Comparison of ENCODE assay signal across 1 cellular context in the genomic region with DNA sequence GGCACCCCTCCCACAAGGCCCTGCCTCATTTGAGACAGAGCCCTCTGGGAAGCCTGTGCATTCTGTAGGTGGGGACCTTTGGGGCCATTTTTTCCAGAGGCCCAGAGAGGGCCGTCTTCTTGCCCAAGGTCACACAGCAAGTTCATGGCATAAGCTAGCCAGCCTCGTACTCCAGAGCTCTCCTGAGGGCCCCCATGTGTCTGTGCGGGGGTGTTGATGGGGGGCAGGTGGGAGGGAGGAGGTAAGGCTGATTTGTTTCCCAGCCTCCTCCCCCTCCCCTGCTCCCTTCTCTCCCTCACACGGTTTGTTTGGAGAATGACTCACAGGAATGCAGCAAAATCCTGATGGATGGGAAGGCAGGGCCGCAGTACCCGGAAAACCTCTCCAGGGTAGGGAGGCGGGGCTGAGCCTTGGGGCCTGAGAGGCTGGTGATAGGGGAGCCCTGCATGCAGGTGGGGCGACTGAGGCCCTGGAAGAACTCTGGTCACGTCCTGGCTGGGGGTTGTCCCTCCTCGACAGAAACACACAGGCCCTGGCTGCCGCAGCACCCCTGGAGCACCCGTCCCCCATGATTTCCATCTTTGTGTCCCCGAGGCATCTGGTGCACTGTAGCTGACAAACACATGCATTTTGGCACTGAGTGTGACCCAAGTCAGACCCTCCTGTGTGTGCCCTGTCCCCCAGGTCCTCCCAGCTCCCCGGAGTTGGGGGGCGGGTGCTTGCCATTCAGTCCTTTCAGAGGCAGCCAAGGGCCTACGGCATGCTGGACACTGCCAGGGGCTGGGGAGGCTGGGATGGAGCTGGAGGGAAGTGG.
A peak's percentile ranks its signal among the peaks of the same experiment; 100 is the strongest.
TF ChIP-seq lines count a peak whose summit lies in the region.

No MANE protein-coding gene starts in this region.

TF ChIP-seq in HepG2, 621 proteins besides CTCF, POLR2A, EP300 and RAD21 (continued from another document and continues in another):
- TF ChIP-seq, protein P1, sequence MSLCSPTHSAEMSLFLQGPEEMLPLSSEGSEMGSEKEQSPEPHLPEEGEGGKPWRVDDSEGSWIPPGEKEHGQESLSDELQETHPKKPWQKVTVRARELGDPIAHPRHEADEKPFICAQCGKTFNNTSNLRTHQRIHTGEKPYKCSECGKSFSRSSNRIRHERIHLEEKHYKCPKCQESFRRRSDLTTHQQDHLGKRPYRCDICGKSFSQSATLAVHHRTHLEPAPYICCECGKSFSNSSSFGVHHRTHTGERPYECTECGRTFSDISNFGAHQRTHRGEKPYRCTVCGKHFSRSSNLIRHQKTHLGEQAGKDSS (CRISPR knock-in tag; IDR thresholded peaks at IDR 0.05; ENCODE audit: borderline replicate concordance, low read depth): 0 out of 2 replicates have a peak, but pooled peaks have one; percentile 30
- TF ChIP-seq GABPB1 (CRISPR knock-in tag; IDR thresholded peaks at IDR 0.05): peak; percentile 63
- peak; percentile 33; the same call in 1 of the 2 replicates for TF ChIP-seq DRAP1 (CRISPR knock-in tag; IDR thresholded peaks at IDR 0.05)
- 0 out of 2 replicates have a peak, but pooled peaks have one; percentile 31 for TF ChIP-seq HNRNPL (IDR thresholded peaks at IDR 0.05; ENCODE audit: low read depth, low read length)
- TF ChIP-seq ERF (CRISPR knock-in tag; IDR thresholded peaks at IDR 0.05): peak; percentile 76; the same call in 1 of the 2 replicates
- TF ChIP-seq, protein P2, sequence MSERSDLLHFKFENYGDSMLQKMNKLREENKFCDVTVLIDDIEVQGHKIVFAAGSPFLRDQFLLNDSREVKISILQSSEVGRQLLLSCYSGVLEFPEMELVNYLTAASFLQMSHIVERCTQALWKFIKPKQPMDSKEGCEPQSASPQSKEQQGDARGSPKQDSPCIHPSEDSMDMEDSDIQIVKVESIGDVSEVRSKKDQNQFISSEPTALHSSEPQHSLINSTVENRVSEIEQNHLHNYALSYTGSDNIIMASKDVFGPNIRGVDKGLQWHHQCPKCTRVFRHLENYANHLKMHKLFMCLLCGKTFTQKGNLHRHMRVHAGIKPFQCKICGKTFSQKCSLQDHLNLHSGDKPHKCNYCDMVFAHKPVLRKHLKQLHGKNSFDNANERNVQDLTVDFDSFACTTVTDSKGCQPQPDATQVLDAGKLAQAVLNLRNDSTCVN (CRISPR knock-in tag; IDR thresholded peaks at IDR 0.05; ENCODE audit: borderline replicate concordance): peak; percentile 56; the same call in 1 of the 2 replicates
- 0 out of 2 replicates have a peak, but pooled peaks have one; percentile 23 for TF ChIP-seq NFKBIZ (CRISPR knock-in tag; IDR thresholded peaks at IDR 0.05)
- TF ChIP-seq PRDM4 (CRISPR knock-in tag; IDR thresholded peaks at IDR 0.05; ENCODE audit: borderline replicate concordance): no peak
- 0 out of 2 replicates have a peak, but pooled peaks have one; percentile 36 for TF ChIP-seq TSC22D2 (CRISPR knock-in tag; IDR thresholded peaks at IDR 0.05; ENCODE audit: borderline replicate concordance)
- no peak for TF ChIP-seq ZC3H4 (CRISPR knock-in tag; IDR thresholded peaks at IDR 0.05; ENCODE audit: borderline replicate concordance)
- TF ChIP-seq TOPORS (CRISPR knock-in tag; IDR thresholded peaks at IDR 0.05): no peak
- TF ChIP-seq, protein P3, sequence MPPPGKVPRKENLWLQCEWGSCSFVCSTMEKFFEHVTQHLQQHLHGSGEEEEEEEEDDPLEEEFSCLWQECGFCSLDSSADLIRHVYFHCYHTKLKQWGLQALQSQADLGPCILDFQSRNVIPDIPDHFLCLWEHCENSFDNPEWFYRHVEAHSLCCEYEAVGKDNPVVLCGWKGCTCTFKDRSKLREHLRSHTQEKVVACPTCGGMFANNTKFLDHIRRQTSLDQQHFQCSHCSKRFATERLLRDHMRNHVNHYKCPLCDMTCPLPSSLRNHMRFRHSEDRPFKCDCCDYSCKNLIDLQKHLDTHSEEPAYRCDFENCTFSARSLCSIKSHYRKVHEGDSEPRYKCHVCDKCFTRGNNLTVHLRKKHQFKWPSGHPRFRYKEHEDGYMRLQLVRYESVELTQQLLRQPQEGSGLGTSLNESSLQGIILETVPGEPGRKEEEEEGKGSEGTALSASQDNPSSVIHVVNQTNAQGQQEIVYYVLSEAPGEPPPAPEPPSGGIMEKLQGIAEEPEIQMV (CRISPR knock-in tag; IDR thresholded peaks at IDR 0.05; ENCODE audit: low read depth): peak; percentile 68; the same call in 1 of the 2 replicates
- TF ChIP-seq ZNF792 (CRISPR knock-in tag; IDR thresholded peaks at IDR 0.05): peak; percentile 67; the same call in 1 of the 2 replicates
- 0 out of 2 replicates have a peak, but pooled peaks have one; percentile 14 for TF ChIP-seq SIX1 (CRISPR knock-in tag; IDR thresholded peaks at IDR 0.05; ENCODE audit: borderline replicate concordance)
- TF ChIP-seq, protein P4, sequence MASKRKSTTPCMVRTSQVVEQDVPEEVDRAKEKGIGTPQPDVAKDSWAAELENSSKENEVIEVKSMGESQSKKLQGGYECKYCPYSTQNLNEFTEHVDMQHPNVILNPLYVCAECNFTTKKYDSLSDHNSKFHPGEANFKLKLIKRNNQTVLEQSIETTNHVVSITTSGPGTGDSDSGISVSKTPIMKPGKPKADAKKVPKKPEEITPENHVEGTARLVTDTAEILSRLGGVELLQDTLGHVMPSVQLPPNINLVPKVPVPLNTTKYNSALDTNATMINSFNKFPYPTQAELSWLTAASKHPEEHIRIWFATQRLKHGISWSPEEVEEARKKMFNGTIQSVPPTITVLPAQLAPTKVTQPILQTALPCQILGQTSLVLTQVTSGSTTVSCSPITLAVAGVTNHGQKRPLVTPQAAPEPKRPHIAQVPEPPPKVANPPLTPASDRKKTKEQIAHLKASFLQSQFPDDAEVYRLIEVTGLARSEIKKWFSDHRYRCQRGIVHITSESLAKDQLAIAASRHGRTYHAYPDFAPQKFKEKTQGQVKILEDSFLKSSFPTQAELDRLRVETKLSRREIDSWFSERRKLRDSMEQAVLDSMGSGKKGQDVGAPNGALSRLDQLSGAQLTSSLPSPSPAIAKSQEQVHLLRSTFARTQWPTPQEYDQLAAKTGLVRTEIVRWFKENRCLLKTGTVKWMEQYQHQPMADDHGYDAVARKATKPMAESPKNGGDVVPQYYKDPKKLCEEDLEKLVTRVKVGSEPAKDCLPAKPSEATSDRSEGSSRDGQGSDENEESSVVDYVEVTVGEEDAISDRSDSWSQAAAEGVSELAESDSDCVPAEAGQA (IDR thresholded peaks at IDR 0.05; ENCODE audit: low read depth): no peak
- TF ChIP-seq, protein P4 (CRISPR knock-in tag; IDR thresholded peaks at IDR 0.05; ENCODE audit: borderline replicate concordance): no peak
- TF ChIP-seq ARNTL (CRISPR knock-in tag; IDR thresholded peaks at IDR 0.05): peak; percentile 41; the same call in 1 of the 2 replicates
- no peak for TF ChIP-seq ZNF557 (CRISPR knock-in tag; IDR thresholded peaks at IDR 0.05)
- TF ChIP-seq ZEB1 (IDR thresholded peaks at IDR 0.05; ENCODE audit: insufficient replicate concordance, low read depth): peak; percentile 70
- TF ChIP-seq NR2F6 (IDR thresholded peaks at IDR 0.05): no peak
- TF ChIP-seq NR2F6 (CRISPR knock-in tag; IDR thresholded peaks at IDR 0.05): 0 out of 2 replicates have a peak, but pooled peaks have one; percentile 73
- TF ChIP-seq, protein P5, sequence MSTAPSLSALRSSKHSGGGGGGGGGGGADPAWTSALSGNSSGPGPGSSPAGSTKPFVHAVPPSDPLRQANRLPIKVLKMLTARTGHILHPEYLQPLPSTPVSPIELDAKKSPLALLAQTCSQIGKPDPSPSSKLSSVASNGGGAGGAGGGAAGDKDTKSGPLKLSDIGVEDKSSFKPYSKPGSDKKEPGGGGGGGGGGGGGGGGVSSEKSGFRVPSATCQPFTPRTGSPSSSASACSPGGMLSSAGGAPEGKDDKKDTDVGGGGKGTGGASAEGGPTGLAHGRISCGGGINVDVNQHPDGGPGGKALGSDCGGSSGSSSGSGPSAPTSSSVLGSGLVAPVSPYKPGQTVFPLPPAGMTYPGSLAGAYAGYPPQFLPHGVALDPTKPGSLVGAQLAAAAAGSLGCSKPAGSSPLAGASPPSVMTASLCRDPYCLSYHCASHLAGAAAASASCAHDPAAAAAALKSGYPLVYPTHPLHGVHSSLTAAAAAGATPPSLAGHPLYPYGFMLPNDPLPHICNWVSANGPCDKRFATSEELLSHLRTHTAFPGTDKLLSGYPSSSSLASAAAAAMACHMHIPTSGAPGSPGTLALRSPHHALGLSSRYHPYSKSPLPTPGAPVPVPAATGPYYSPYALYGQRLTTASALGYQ (CRISPR knock-in tag; IDR thresholded peaks at IDR 0.05): 0 out of 2 replicates have a peak, but pooled peaks have one; percentile 28
- peak; percentile 68; the same call in 1 of the 2 replicates for TF ChIP-seq THRA (CRISPR knock-in tag; IDR thresholded peaks at IDR 0.05; ENCODE audit: borderline replicate concordance)
- peak; percentile 51 for TF ChIP-seq PHF5A (CRISPR knock-in tag; IDR thresholded peaks at IDR 0.05; ENCODE audit: low read depth, unreplicated experiment)
- no peak; the same call in 1 of the 2 replicates for TF ChIP-seq AHDC1 (CRISPR knock-in tag; IDR thresholded peaks at IDR 0.05; ENCODE audit: borderline replicate concordance)
- peak; percentile 82; the same call in 1 of the 2 replicates for TF ChIP-seq PHF21A (CRISPR knock-in tag; IDR thresholded peaks at IDR 0.05)
